ENCODE assay signal across 21 cellular contexts in genomic region chr4:6194458-6195195, GRCh38. TPM values are rescaled to one million over a fixed set of nuclear protein-coding genes. Genes with fewer than 3 reads are reported as not detected.
"Had no signal": no experiment of that assay in that cellular context is flagged by ENCODE, and none has a peak within 500 bp of the region (broad histone marks: within the 10 kb centered on the region; RNA-seq: fewer than 3 reads in every experiment).

No MANE protein-coding gene starts in this region.

- H3K27ac ChIP-seq: hepatocyte, SK-N-MC, transverse colon had no signal

- H3K36me3 ChIP-seq: transverse colon had no signal

- FAIRE-seq: bronchial epithelial cell, urothelium cell line had no signal

- H3K9me3 ChIP-seq: mucosa of descending colon, transverse colon had no signal

- H3K4me2 ChIP-seq: hepatocyte had no signal

- ATAC-seq: activated T-cell treated with anti-CD3 and anti-CD28 coated beads, Interleukin-2, amount 50 U/mL, for 4 hours; mucosa of descending colon; T-helper 17 cell had no signal

- H2AFZ ChIP-seq: hepatocyte had no signal

- DNase-seq: activated CD4-positive, alpha-beta T cell treated with anti-CD3 and anti-CD28 coated beads for 4 hours; activated CD4-positive, CD25-positive, alpha-beta regulatory T cell; activated CD8-positive, alpha-beta memory T cell treated with anti-CD3 and anti-CD28 coated beads, Interleukin-2, amount 50 U/mL, for 48 hours; activated naive CD4-positive, alpha-beta T cell treated with anti-CD3 and anti-CD28 coated beads for 36 hours; activated naive CD8-positive, alpha-beta T cell treated with anti-CD3 and anti-CD28 coated beads, Interleukin-2, amount 10 ng/mL, durations not matched to agents 7 days and 5 days; activated T-cell treated with anti-CD3 and anti-CD28 coated beads, Interleukin-2, amount 50 U/mL, for 4 hours; amniotic stem cell; cerebellar nuclear complex; effector CD8-positive, alpha-beta T cell; foreskin melanocyte; glutamatergic neuron; mucosa of descending colon; occipital lobe; stimulated activated CD4-positive, alpha-beta T cell treated with anti-CD3 and anti-CD28 coated beads, Interleukin-1b, Interleukin-23, amount 100 ng/mL, for 48 hours; SW 1271; T-helper 17 cell; transverse colon had no signal

- H3K4me3 ChIP-seq: hepatocyte, mucosa of descending colon, SK-N-MC, transverse colon had no signal

- H3K79me2 ChIP-seq: hepatocyte had no signal

RNA-seq across cellular contexts. Expression of gene JAKMIP1, which starts 5.7 kb away (rescaled TPM):
- total RNA-seq: bronchial epithelial cell, hepatocyte had no signal
- polyA plus RNA-seq: hepatocyte had no signal
